Comparison of ENCODE assay signal across 17 cellular contexts in genomic region chr16:87621976-87622713, GRCh38. TPM values are rescaled to one million over a fixed set of nuclear protein-coding genes. Genes with fewer than 3 reads are reported as not detected.
"Had no signal": no experiment of that assay in that cellular context is flagged by ENCODE, and none has a peak within 500 bp of the region (broad histone marks: within the 10 kb centered on the region; RNA-seq: fewer than 3 reads in every experiment).

No MANE protein-coding gene starts in this region.

- H3K9ac ChIP-seq: parathyroid adenoma had no signal

- H3K9me3 ChIP-seq: colonic mucosa, gastrocnemius medialis, lower lobe of right lung, thyroid gland had no signal

- H3K4me3 ChIP-seq: colonic mucosa, gastrocnemius medialis, lower lobe of right lung, thyroid gland had no signal

- DNase-seq: activated CD4-positive, alpha-beta T cell treated with anti-CD3 and anti-CD28 coated beads, Interleukin-2, amount 10 ng/mL, durations not matched to agents 7 days and 5 days; activated CD8-positive, alpha-beta memory T cell treated with anti-CD3 and anti-CD28 coated beads, Interleukin-2, amount 50 U/mL, for 4 hours; activated naive CD4-positive, alpha-beta T cell treated with anti-CD3 and anti-CD28 coated beads, Interleukin-2, amount 10 ng/mL, durations not matched to agents 7 days and 5 days; activated naive CD8-positive, alpha-beta T cell treated with anti-CD3 and anti-CD28 coated beads, Interleukin-2, amount 50 U/mL, for 24 hours; activated T-cell treated with anti-CD3 and anti-CD28 coated beads, Interleukin-2, amount 50 U/mL, for 4 hours; anterior cingulate cortex; central memory CD4-positive, alpha-beta T cell; colonic mucosa; erythroblast; gastrocnemius medialis; lower lobe of right lung; stimulated activated CD8-positive, alpha-beta memory T cell treated with anti-CD3 and anti-CD28 coated beads, Interleukin-4, amount 100 ng/mL, for 48 hours; stimulated activated naive CD4-positive, alpha-beta T cell; thyroid gland had no signal

- H3K36me3 ChIP-seq: colonic mucosa, gastrocnemius medialis, lower lobe of right lung, thyroid gland had no signal

- H3K4me1 ChIP-seq: colonic mucosa, gastrocnemius medialis, lower lobe of right lung, parathyroid adenoma, thyroid gland had no signal

- H3K27me3 ChIP-seq: colonic mucosa, thyroid gland had no signal

- ATAC-seq: activated CD4-positive, CD25-positive, alpha-beta regulatory T cell treated with anti-CD3 and anti-CD28 coated beads, Interleukin-2, amount 50 U/mL, for 24 hours; activated naive CD8-positive, alpha-beta T cell treated with anti-CD3 and anti-CD28 coated beads, Interleukin-2, amount 50 U/mL, for 24 hours; activated T-cell treated with anti-CD3 and anti-CD28 coated beads, Interleukin-2, amount 50 U/mL, for 4 hours; gastrocnemius medialis; lower lobe of right lung had no signal

- H3K27ac ChIP-seq: colonic mucosa, gastrocnemius medialis, lower lobe of right lung, parathyroid adenoma, thyroid gland had no signal

RNA-seq across cellular contexts. Expression of gene JPH3, which starts 19.8 kb away (rescaled TPM):
- total RNA-seq: activated CD4-positive, alpha-beta T cell treated with anti-CD3 and anti-CD28 coated beads, Interleukin-2, amount 10 ng/mL, durations not matched to agents 7 days and 5 days; activated T-cell treated with anti-CD3 and anti-CD28 coated beads, Interleukin-2, amount 50 U/mL, for 4 hours; gastrocnemius medialis; natural killer cell treated with Interleukin-12 subunit alpha and Interleukin-12 subunit beta and Interleukin-15 and Interleukin-18, amount 100 ng/mL, for 72 hours had no signal
